In genomic region chr21:35208810-35209517, GRCh38 we compare ENCODE assay signal across 16 cellular contexts.
DNase-seq lines count a peak whose midpoint lies in the region; ATAC-seq and TF ChIP-seq lines count a peak whose summit lies in the region.
"Had no signal": no experiment of that assay in that cellular context is flagged by ENCODE, and none has a peak within 500 bp of the region (broad histone marks: within the 10 kb centered on the region; RNA-seq: fewer than 3 reads in every experiment).

No MANE protein-coding gene starts in this region.

- no peak for TF ChIP-seq POLR2A in GM18505 (IDR thresholded peaks at IDR 0.05; ENCODE audit: borderline replicate concordance, extremely low read depth, insufficient read depth, insufficient read length)

- no peak overlapping the region for H3K4me2 ChIP-seq in GM23248 (ENCODE audit: unreplicated experiment)

- CTCF ChIA-PET in activated naive CD4-positive, alpha-beta T cell treated with anti-CD3 and anti-CD28 coated beads for 36 hours (lab: Charles Lee) = no interaction called here

- no peaks in the 10 kb centered on the region for H3K36me3 ChIP-seq in GM23248 (ENCODE audit: low read depth)
- H3K36me3 ChIP-seq in left ventricle myocardium inferior = no peaks in the 10 kb centered on the region
- no peaks in the 10 kb centered on the region for H3K36me3 ChIP-seq in left lung
- H3K36me3 ChIP-seq: BLaER1, HAP-1, neutrophil had no signal

- H3K27me3 Mint-ChIP-seq in activated naive CD4-positive, alpha-beta T cell treated with anti-CD3 and anti-CD28 coated beads for 36 hours (ENCODE audit: low read depth) = no peaks in the 10 kb centered on the region

- H2AFZ ChIP-seq in GM23248 = no peak overlapping the region

- DNase-seq in GM23248 (peak; percentile 28), astrocyte of the hippocampus (ENCODE audit: low read depth, low spot score) (peak; percentile 65), left ventricle myocardium inferior (no peak), left lung (no peak)
- DNase-seq in activated naive CD4-positive, alpha-beta T cell treated with anti-CD3 and anti-CD28 coated beads for 36 hours = no peak
- DNase-seq: activated CD4-positive, alpha-beta T cell treated with anti-CD3 and anti-CD28 coated beads for 1 hour; aorta; endodermal cell; NCI-H2171 treated with DMSO at 0.1 percent for 48 hours had no signal

- 86 to 88% methylated on average over 7 of the region's 7 CpGs for whole genome bisulfite sequencing in GM23248 (ENCODE audit: low coverage in 1 of 2, low lambda C conversion rate in 2 of 2, missing lambda C conversion rate in 2 of 2), 2 experiments

- H3K27ac ChIP-seq in GM23248 = peak overlapping the region; percentile 33
- peak overlapping the region; percentile 75 for H3K27ac ChIP-seq in left ventricle myocardium inferior (replicated peaks)
- peak overlapping the region in 11 of 21 experiments; percentile 6 to 81 (median 61) for H3K27ac ChIP-seq in skin epidermis
- peak overlapping the region in 1 of 2 donors; percentile 73 for H3K27ac ChIP-seq in left lung
- H3K27ac ChIP-seq: BLaER1, neutrophil had no signal

- no peak overlapping the region for H3K4me3 ChIP-seq in GM23248
- H3K4me3 ChIP-seq in left ventricle myocardium inferior = no peak overlapping the region
- no peak overlapping the region for H3K4me3 ChIP-seq in skin epidermis
- no peak overlapping the region for H3K4me3 ChIP-seq in left lung
- H3K4me3 ChIP-seq: BLaER1, HAP-1, lung had no signal

- H3K9me3 Mint-ChIP-seq in activated naive CD4-positive, alpha-beta T cell treated with anti-CD3 and anti-CD28 coated beads for 36 hours = peaks cover 14% of the 10 kb centered on the region
- H3K9me3 Mint-ChIP-seq: endodermal cell had no signal

- no peak overlapping the region for H3K4me3 Mint-ChIP-seq in activated naive CD4-positive, alpha-beta T cell treated with anti-CD3 and anti-CD28 coated beads for 36 hours
- H3K4me3 Mint-ChIP-seq: endodermal cell had no signal

- H3K9me3 ChIP-seq in GM23248 (ENCODE audit: low read depth) = no peaks in the 10 kb centered on the region
- no peaks in the 10 kb centered on the region for H3K9me3 ChIP-seq in left ventricle myocardium inferior (replicated peaks)
- no peaks in the 10 kb centered on the region for H3K9me3 ChIP-seq in left lung
- H3K9me3 ChIP-seq: HAP-1, neutrophil had no signal

- peaks cover 44% of the 10 kb centered on the region for H3K4me1 ChIP-seq in GM23248 (ENCODE audit: insufficient read depth)
- H3K4me1 ChIP-seq in left ventricle myocardium inferior = peaks cover 40% of the 10 kb centered on the region
- H3K4me1 ChIP-seq in left lung = peaks cover 15% of the 10 kb centered on the region in 2 donors
- H3K4me1 ChIP-seq: HAP-1 had no signal

- peaks cover 28% of the 10 kb centered on the region for H3F3A ChIP-seq in GM23248 (ENCODE audit: insufficient read depth)

- intact Hi-C loops in left ventricle myocardium inferior (cut with micrococcal nuclease) (no loop called here), left lung (cut with DNase I) (no loop called here)
- intact Hi-C loops in activated naive CD4-positive, alpha-beta T cell treated with anti-CD3 and anti-CD28 coated beads for 36 hours (cut with micrococcal nuclease) = no loop called here

- H4K20me1 ChIP-seq in GM23248 (ENCODE audit: insufficient read depth) = no peaks in the 10 kb centered on the region
- H4K20me1 ChIP-seq: BLaER1 had no signal

- H3K4me1 Mint-ChIP-seq in activated naive CD4-positive, alpha-beta T cell treated with anti-CD3 and anti-CD28 coated beads for 36 hours (ENCODE audit: low read depth) = peaks cover 33% of the 10 kb centered on the region

- H3K36me3 Mint-ChIP-seq in activated naive CD4-positive, alpha-beta T cell treated with anti-CD3 and anti-CD28 coated beads for 36 hours (ENCODE audit: low read depth) = no peaks in the 10 kb centered on the region

- in situ Hi-C loops in GM23248 (cut with MboI) = loop anchor here (25.0 kb wide), 2 partner anchors 322 to 628 kb away; no protein-coding TSS in a partner anchor

- no peaks in the 10 kb centered on the region for H3K79me2 ChIP-seq in GM23248 (ENCODE audit: insufficient read depth)

- H3K27ac Mint-ChIP-seq in activated naive CD4-positive, alpha-beta T cell treated with anti-CD3 and anti-CD28 coated beads for 36 hours = no peak overlapping the region
- H3K27ac Mint-ChIP-seq: endodermal cell had no signal

- TF ChIP-seq CTCF in left ventricle myocardium inferior (IDR thresholded peaks at IDR 0.05; ENCODE audit: borderline replicate concordance) (no peak), left lung (IDR thresholded peaks at IDR 0.05) (no peak)

- peaks cover 5% of the 10 kb centered on the region; the same call in 1 of the 2 replicates for H3K9me2 ChIP-seq in GM23248 (ENCODE audit: insufficient read depth)

- H3K27me3 ChIP-seq in GM23248 (replicated peaks; ENCODE audit: insufficient read depth) (no peaks in the 10 kb centered on the region), left ventricle myocardium inferior (ENCODE audit: low read depth) (peaks cover 9% of the 10 kb centered on the region), left lung (no peaks in the 10 kb centered on the region)
- H3K27me3 ChIP-seq: BLaER1, neutrophil had no signal

- no peak for ATAC-seq in GM21390 (IDR thresholded peaks at IDR 0.05; ENCODE audit: unreplicated experiment)
- ATAC-seq in left lung = no peak
- no peak for ATAC-seq in GM18505 (IDR thresholded peaks at IDR 0.05; ENCODE audit: unreplicated experiment)

- no peak overlapping the region for H3K9ac ChIP-seq in GM23248
- H3K9ac ChIP-seq: BLaER1 had no signal

Comparison
In these comparisons a context has a peak if more than half of its experiments do, and no peak if none do; other contexts are left out.
1. DNase-seq: peak in GM23248 (single experiment) and astrocyte of the hippocampus (single experiment); none in left ventricle myocardium inferior (single experiment), activated naive CD4-positive, alpha-beta T cell treated with anti-CD3 and anti-CD28 coated beads for 36 hours (single experiment) and left lung (0 of 2).